1 cellular context compared by ENCODE assay signal in the genomic region with DNA sequence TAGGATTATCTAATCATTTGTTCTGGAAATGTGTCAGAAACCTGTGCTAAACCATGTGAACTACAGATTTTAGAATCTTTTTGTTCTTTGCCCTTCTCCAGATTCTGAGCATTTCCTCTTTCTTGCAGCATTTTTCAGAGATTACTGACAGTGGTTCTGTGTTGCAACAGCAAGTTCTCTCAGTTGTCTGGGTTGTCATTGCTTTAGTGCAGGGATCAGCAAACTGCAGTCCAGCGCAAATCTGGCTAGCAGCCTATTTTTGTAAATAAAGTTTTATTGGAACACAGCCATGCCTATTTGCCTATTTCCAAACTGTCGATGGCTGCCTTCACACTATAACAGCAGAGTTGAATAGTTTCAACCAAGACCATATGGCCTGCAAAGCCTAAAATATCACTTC.
TF ChIP-seq lines count a peak whose summit lies in the region.

No MANE protein-coding gene starts in this region.

TF ChIP-seq in GM23338, 12 proteins besides CTCF, POLR2A, EP300 and RAD21 (continued from another document):
- TF ChIP-seq, protein P1, sequence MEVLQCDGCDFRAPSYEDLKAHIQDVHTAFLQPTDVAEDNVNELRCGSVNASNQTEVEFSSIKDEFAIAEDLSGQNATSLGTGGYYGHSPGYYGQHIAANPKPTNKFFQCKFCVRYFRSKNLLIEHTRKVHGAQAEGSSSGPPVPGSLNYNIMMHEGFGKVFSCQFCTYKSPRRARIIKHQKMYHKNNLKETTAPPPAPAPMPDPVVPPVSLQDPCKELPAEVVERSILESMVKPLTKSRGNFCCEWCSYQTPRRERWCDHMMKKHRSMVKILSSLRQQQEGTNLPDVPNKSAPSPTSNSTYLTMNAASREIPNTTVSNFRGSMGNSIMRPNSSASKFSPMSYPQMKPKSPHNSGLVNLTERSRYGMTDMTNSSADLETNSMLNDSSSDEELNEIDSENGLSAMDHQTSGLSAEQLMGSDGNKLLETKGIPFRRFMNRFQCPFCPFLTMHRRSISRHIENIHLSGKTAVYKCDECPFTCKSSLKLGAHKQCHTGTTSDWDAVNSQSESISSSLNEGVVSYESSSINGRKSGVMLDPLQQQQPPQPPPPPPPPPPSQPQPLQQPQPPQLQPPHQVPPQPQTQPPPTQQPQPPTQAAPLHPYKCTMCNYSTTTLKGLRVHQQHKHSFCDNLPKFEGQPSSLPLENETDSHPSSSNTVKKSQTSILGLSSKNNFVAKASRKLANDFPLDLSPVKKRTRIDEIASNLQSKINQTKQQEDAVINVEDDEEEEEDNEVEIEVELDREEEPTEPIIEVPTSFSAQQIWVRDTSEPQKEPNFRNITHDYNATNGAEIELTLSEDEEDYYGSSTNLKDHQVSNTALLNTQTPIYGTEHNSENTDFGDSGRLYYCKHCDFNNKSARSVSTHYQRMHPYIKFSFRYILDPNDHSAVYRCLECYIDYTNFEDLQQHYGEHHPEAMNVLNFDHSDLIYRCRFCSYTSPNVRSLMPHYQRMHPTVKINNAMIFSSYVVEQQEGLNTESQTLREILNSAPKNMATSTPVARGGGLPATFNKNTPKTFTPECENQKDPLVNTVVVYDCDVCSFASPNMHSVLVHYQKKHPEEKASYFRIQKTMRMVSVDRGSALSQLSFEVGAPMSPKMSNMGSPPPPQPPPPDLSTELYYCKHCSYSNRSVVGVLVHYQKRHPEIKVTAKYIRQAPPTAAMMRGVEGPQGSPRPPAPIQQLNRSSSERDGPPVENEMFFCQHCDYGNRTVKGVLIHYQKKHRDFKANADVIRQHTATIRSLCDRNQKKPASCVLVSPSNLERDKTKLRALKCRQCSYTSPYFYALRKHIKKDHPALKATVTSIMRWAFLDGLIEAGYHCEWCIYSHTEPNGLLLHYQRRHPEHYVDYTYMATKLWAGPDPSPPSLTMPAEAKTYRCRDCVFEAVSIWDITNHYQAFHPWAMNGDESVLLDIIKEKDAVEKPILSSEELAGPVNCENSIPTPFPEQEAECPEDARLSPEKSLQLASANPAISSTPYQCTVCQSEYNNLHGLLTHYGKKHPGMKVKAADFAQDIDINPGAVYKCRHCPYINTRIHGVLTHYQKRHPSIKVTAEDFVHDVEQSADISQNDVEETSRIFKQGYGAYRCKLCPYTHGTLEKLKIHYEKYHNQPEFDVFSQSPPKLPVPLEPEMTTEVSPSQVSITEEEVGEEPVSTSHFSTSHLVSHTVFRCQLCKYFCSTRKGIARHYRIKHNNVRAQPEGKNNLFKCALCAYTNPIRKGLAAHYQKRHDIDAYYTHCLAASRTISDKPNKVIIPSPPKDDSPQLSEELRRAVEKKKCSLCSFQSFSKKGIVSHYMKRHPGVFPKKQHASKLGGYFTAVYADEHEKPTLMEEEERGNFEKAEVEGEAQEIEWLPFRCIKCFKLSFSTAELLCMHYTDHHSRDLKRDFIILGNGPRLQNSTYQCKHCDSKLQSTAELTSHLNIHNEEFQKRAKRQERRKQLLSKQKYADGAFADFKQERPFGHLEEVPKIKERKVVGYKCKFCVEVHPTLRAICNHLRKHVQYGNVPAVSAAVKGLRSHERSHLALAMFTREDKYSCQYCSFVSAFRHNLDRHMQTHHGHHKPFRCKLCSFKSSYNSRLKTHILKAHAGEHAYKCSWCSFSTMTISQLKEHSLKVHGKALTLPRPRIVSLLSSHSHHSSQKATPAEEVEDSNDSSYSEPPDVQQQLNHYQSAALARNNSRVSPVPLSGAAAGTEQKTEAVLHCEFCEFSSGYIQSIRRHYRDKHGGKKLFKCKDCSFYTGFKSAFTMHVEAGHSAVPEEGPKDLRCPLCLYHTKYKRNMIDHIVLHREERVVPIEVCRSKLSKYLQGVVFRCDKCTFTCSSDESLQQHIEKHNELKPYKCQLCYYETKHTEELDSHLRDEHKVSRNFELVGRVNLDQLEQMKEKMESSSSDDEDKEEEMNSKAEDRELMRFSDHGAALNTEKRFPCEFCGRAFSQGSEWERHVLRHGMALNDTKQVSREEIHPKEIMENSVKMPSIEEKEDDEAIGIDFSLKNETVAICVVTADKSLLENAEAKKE (CRISPR knock-in tag; IDR thresholded peaks at IDR 0.05): no peak
- TF ChIP-seq EZH2 (IDR thresholded peaks at IDR 0.05; ENCODE audit: low read depth, unreplicated experiment): no peak
- no peak for TF ChIP-seq NANOG (IDR thresholded peaks at IDR 0.05; ENCODE audit: borderline replicate concordance)
- TF ChIP-seq CREB1 (CRISPR knock-in tag; IDR thresholded peaks at IDR 0.05; ENCODE audit: low read depth): no peak
- TF ChIP-seq EZH2phosphoT487 (IDR thresholded peaks at IDR 0.05; ENCODE audit: unreplicated experiment): no peak
